1 cellular context compared by ENCODE assay signal in the genomic region with DNA sequence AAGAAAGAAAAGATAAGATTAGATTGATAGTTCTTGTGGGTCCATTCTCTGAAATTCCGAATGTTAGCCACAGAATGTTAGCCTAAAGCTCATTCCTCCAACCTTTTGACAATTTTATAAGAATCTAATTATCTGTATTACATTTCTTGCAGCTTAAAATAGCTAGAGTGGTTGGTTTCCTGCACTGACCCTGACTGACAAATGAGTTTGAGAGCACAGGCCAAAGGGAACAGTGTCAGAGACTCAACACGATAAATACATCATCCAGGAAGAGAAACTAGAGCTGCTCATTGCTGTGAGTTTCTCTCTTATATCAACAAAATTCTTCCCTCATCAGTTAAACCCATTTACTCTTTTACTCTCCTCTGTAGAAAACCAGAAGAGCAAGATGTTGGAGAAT.
TF ChIP-seq lines count a peak whose summit lies in the region.

No MANE protein-coding gene starts in this region.

TF ChIP-seq in IMR-90, 13 proteins besides CTCF, POLR2A, EP300 and RAD21 (continued from another document):
- TF ChIP-seq ELK1 (IDR thresholded peaks at IDR 0.05; ENCODE audit: borderline replicate concordance, low read depth, low read length) (no peak), MAFK (IDR thresholded peaks at IDR 0.05; ENCODE audit: low read depth, low read length) (no peak), RCOR1 (IDR thresholded peaks at IDR 0.05; ENCODE audit: insufficient replicate concordance, low read length) (no peak)
